Comparison of ENCODE assay signal across 1 cellular context in the genomic region with DNA sequence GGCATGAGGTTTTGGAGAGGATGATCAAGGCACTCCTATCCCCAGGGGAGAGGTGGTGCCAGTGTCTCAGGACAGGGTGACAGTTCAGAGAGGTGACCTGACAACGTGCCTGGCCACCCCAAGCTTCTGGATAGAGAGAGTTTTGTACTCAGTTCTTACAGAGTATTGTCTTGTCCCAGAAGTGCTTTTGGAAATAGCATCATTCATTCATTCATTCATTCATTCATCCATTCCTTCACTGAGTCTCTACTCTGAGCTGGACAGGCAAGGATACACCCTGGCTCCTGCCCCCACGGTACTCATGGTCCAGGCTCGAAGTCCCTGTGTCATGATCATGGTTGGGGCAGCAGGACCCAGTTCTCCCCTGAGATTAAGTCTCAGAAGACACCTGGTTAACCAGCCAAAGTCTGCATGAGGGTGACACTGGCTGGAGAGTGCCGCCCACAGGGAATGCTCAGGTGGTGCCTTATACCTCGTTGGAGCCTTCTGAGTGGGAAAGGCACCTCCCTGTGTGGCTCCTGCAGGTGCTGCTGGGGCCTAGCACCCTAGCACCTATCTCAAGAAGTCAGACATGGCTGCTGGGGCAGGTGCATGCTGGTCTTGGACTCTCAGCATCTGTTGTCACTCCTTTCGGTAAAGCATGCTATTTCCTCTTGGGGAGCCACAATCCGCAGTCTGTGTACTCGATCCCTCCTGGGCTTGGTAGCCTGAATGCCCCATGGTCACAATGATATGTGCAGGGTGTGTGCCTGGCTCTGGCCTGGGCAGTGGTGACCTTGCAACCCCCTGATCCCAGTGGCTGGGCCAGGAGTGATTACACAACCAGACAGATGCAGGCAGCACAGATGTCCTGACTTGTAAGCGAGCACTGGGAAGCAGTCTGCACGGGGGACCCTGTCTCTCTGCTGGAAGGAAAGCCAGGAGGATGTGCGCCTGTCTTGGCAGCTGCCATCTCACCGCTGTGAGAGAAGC.
TF ChIP-seq lines count a peak whose summit lies in the region.

No MANE protein-coding gene starts in this region.

TF ChIP-seq in H1, 55 proteins besides CTCF, POLR2A, EP300 and RAD21:
- TF ChIP-seq SP1 (IDR thresholded peaks at IDR 0.05; ENCODE audit: low read depth, low read length) (no peak), POLR2AphosphoS5 (IDR thresholded peaks at IDR 0.05; ENCODE audit: low read depth, low read length) (no peak), TAF7 (optimal IDR thresholded peaks at IDR 0.05; ENCODE audit: borderline replicate concordance, low read depth, low read length) (no peak), BACH1 (IDR thresholded peaks at IDR 0.05; ENCODE audit: low read length) (no peak), GTF2F1 (IDR thresholded peaks at IDR 0.05; ENCODE audit: borderline replicate concordance, low read depth, low read length) (no peak), EGR1 (IDR thresholded peaks at IDR 0.05; ENCODE audit: borderline replicate concordance, low read depth, low read length) (no peak), SP2 (IDR thresholded peaks at IDR 0.05; ENCODE audit: low read length) (no peak), SP4 (IDR thresholded peaks at IDR 0.05; ENCODE audit: low read length) (no peak), TAF1 (IDR thresholded peaks at IDR 0.05; ENCODE audit: low read depth, low read length) (no peak), SIRT6 (IDR thresholded peaks at IDR 0.05; ENCODE audit: low read length) (no peak)
- TF ChIP-seq, protein P1, sequence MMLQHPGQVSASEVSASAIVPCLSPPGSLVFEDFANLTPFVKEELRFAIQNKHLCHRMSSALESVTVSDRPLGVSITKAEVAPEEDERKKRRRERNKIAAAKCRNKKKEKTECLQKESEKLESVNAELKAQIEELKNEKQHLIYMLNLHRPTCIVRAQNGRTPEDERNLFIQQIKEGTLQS (IDR thresholded peaks at IDR 0.05; ENCODE audit: insufficient read depth, low read depth, low read length), result no peak
